In the genomic region with DNA sequence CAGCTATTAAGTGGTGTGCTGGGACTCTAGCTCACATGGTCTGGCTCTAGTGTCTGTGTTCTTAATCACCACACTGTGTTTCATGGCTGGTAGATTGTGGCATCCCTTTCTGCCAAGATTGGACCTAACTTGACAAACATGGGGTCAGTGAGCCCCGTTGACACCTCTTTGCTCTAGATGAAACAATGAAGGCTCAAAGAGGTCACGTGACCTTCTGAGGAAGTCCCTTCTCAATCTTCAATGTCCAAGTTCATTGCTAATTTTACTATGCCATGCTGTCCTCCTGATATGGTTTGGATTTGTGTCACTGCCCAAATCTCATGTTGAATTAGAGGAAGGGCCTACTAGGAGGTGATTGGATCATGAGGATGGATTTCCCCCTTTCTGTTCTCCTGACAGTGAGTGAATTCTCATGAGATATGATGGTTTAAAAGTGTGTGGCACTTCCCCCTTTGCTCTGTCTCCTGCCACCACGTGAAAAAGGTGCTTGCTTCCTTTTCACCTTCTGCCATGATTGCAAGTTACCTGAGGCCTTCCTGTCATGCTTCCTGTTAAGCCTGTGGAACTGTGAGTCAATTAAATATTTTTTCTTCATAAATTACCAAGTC, we compare ENCODE assay signal across 29 cellular contexts.
"Had no signal": no experiment of that assay in that cellular context is flagged by ENCODE, and none has a peak within 500 bp of the region (broad histone marks: within the 10 kb centered on the region; RNA-seq: fewer than 3 reads in every experiment).

No MANE protein-coding gene starts in this region.

- H3K9me3 ChIP-seq: breast epithelium, ovary, sigmoid colon, testis had no signal

- H3K4me3 Mint-ChIP-seq: activated CD8-positive, alpha-beta T cell treated with anti-CD3 and anti-CD28 coated beads for 36 hours; activated naive CD4-positive, alpha-beta T cell treated with anti-CD3 and anti-CD28 coated beads, Interleukin-2, amount 50 U/mL, for 24 hours; activated naive CD8-positive, alpha-beta T cell treated with anti-CD3 and anti-CD28 coated beads, Interleukin-2, amount 50 U/mL, for 24 hours; mesothelial cell of epicardium; naive thymus-derived CD4-positive, alpha-beta T cell; T-helper 1 cell treated with Interleukin-12 subunit alpha and Interleukin-12 subunit beta and Interleukin-4 antibody, amounts not matched to agents 30 μg/mL and 1 μg/mL, for 36 hours had no signal

- H3K27ac Mint-ChIP-seq: activated CD8-positive, alpha-beta T cell treated with anti-CD3 and anti-CD28 coated beads for 36 hours; activated naive CD4-positive, alpha-beta T cell treated with anti-CD3 and anti-CD28 coated beads, Interleukin-2, amount 50 U/mL, for 24 hours; activated naive CD8-positive, alpha-beta T cell treated with anti-CD3 and anti-CD28 coated beads, Interleukin-2, amount 50 U/mL, for 24 hours; activated T-helper 2 cell treated with anti-CD3 and anti-CD28 coated beads, Interferon-gamma antibody, Interleukin-2, Interleukin-4, amounts not matched to agents 10 μg/mL and 5 μg/mL and 100 μg/mL, durations not matched to agents 14 hours and 24 hours and 36 hours; naive thymus-derived CD4-positive, alpha-beta T cell; T-helper 1 cell treated with Interleukin-12 subunit alpha and Interleukin-12 subunit beta and Interleukin-4 antibody, amounts not matched to agents 30 μg/mL and 1 μg/mL, for 36 hours had no signal

- H3K4me1 ChIP-seq: breast epithelium had no signal

- H3K27me3 ChIP-seq: breast epithelium, ovary, sigmoid colon, testis had no signal

- DNase-seq: activated CD4-positive, alpha-beta T cell treated with anti-CD3 and anti-CD28 coated beads, Interleukin-2, amount 50 U/mL, for 1 hour; activated CD4-positive, CD25-positive, alpha-beta regulatory T cell treated with anti-CD3 and anti-CD28 coated beads, Interleukin-2, amount 50 U/mL, for 72 hours; activated CD8-positive, alpha-beta T cell treated with anti-CD3 and anti-CD28 coated beads for 36 hours; activated naive CD8-positive, alpha-beta T cell treated with anti-CD3 and anti-CD28 coated beads, Interleukin-2, amount 50 U/mL, for 24 hours; activated T-cell treated with anti-CD3 and anti-CD28 coated beads, Interleukin-2, amount 50 U/mL, for 48 hours; central memory CD4-positive, alpha-beta T cell; foreskin fibroblast; head of caudate nucleus; hippocampal formation; left cardiac atrium; left ventricle myocardium superior; naive thymus-derived CD4-positive, alpha-beta T cell; ovary; sigmoid colon; small intestine; stimulated activated CD4-positive, alpha-beta T cell treated with anti-CD3 and anti-CD28 coated beads, Interleukin-4, amount 100 ng/mL, for 24 hours; stimulated activated naive CD4-positive, alpha-beta T cell; T-helper 9 cell; testis; WERI-Rb-1 had no signal

- H3K36me3 Mint-ChIP-seq: activated naive CD4-positive, alpha-beta T cell treated with anti-CD3 and anti-CD28 coated beads, Interleukin-2, amount 50 U/mL, for 24 hours; mesothelial cell of epicardium had no signal

- H3K27me3 Mint-ChIP-seq: activated CD8-positive, alpha-beta T cell treated with anti-CD3 and anti-CD28 coated beads for 36 hours; activated naive CD4-positive, alpha-beta T cell treated with anti-CD3 and anti-CD28 coated beads, Interleukin-2, amount 50 U/mL, for 24 hours; naive thymus-derived CD4-positive, alpha-beta T cell had no signal

- ATAC-seq: activated CD8-positive, alpha-beta T cell treated with anti-CD3 and anti-CD28 coated beads for 36 hours; activated naive CD8-positive, alpha-beta T cell treated with anti-CD3 and anti-CD28 coated beads, Interleukin-2, amount 50 U/mL, for 24 hours; esophagus mucosa; left cardiac atrium; left ventricle myocardium superior; naive thymus-derived CD4-positive, alpha-beta T cell had no signal

- H3K36me3 ChIP-seq: breast epithelium, ovary, sigmoid colon, WERI-Rb-1 had no signal

- FAIRE-seq: keratinocyte, small intestine, TTC549, urothelium cell line had no signal

- H3K9me3 Mint-ChIP-seq: activated CD8-positive, alpha-beta T cell treated with anti-CD3 and anti-CD28 coated beads for 36 hours; activated naive CD4-positive, alpha-beta T cell treated with anti-CD3 and anti-CD28 coated beads, Interleukin-2, amount 50 U/mL, for 24 hours; activated naive CD8-positive, alpha-beta T cell treated with anti-CD3 and anti-CD28 coated beads, Interleukin-2, amount 50 U/mL, for 24 hours; activated T-helper 2 cell treated with anti-CD3 and anti-CD28 coated beads, Interferon-gamma antibody, Interleukin-2, Interleukin-4, amounts not matched to agents 10 μg/mL and 5 μg/mL and 100 μg/mL, durations not matched to agents 14 hours and 24 hours and 36 hours; mesothelial cell of epicardium; T-helper 1 cell treated with Interleukin-12 subunit alpha and Interleukin-12 subunit beta and Interleukin-4 antibody, amounts not matched to agents 30 μg/mL and 1 μg/mL, for 36 hours had no signal

- H3K27ac ChIP-seq: breast epithelium, ovary, sigmoid colon, testis, WERI-Rb-1 had no signal

- H3K4me1 Mint-ChIP-seq: activated naive CD8-positive, alpha-beta T cell treated with anti-CD3 and anti-CD28 coated beads, Interleukin-2, amount 50 U/mL, for 24 hours had no signal

- H3K4me3 ChIP-seq: breast epithelium, ovary, sigmoid colon, testis had no signal
